In genomic region chr19:54388001-54388802, GRCh38 we compare ENCODE assay signal across 8 cellular contexts. TPM values are rescaled to one million over a fixed set of nuclear protein-coding genes. Genes with fewer than 3 reads are reported as not detected.
A peak's percentile ranks its signal among the peaks of the same experiment; 100 is the strongest.
DNase-seq lines count a peak whose midpoint lies in the region; ATAC-seq and TF ChIP-seq lines count a peak whose summit lies in the region.

No MANE protein-coding gene starts in this region.

- H3K36me3 Mint-ChIP-seq in T-cell (no peaks in the 10 kb centered on the region), nephron progenitor cell (ENCODE audit: low read depth) (no peaks in the 10 kb centered on the region)

- ATAC-seq in T-cell (replicated peaks in 1 of 4) (peak; percentile 75 to 81 (median 76)), HG03025 (IDR thresholded peaks at IDR 0.05; ENCODE audit: low FRiP score, unreplicated experiment) (no peak)

- BruUV-seq in mammary epithelial cell (replicated peaks; lab: Mats Ljungman, UMichigan) = no TSS peak

- H3K9me3 ChIP-seq in mammary epithelial cell (replicated peaks; ENCODE audit: insufficient read depth, low read length) (no peaks in the 10 kb centered on the region), sigmoid colon (no peaks in the 10 kb centered on the region)

- POLR2A ChIA-PET in T-cell (lab: Charles Lee) = interaction anchor here (0.6 to 0.7 kb wide), 2 partner anchors 12 to 15 kb away, joined by 3 to 4 read pairs; no protein-coding TSS in a partner anchor

- peaks cover 3% of the 10 kb centered on the region for H3K27me3 ChIP-seq in mammary epithelial cell (ENCODE audit: insufficient read depth, low read length)
- H3K27me3 ChIP-seq in sigmoid colon = peaks cover 0 to 57% (median 20%) of the 10 kb centered on the region in 3 donors

- intact Hi-C loops in mammary epithelial cell (cut with micrococcal nuclease) (no loop called here), sigmoid colon (cut with DNase I) (no loop called here)

- CTCF ChIA-PET in T-cell (lab: Charles Lee) (interaction anchor here (0.6 to 1.7 kb wide), 10 partner anchors 10 to 64 kb away, joined by 3 to 7 read pairs (median 4); no protein-coding TSS in a partner anchor), mammary epithelial cell (lab: Charles Lee; ENCODE audit: low non-redundant PET) (interaction anchor here (0.6 to 0.7 kb wide), 3 partner anchors 122 to 264 kb away, joined by 4 to 5 read pairs (median 5); no protein-coding TSS in a partner anchor)

- TF ChIP-seq EP300 in sigmoid colon (IDR thresholded peaks at IDR 0.05) = no peak

- DNase-seq in NCI-H748 (lab: John Stamatoyannopoulos, UW; ENCODE audit: unreplicated experiment) (peak; percentile 35), NCI-H748 treated with DMSO at 0.1 percent for 48 hours (lab: John Stamatoyannopoulos, UW) (no peak), T-cell (peak in 32 of 34 experiments; percentile 6 to 60 (median 30)), mammary epithelial cell (no peak), nephron progenitor cell (peak; percentile 2), NCI-H774 (lab: John Stamatoyannopoulos, UW) (no peak), sigmoid colon (no peak)

- H3K4me3 ChIP-seq in mammary epithelial cell (replicated peaks in 1 of 3; ENCODE audit: insufficient read depth in 1 of 3, low read depth in 2 of 3, low read length in 3 of 3) (peak overlapping the region in 2 of 3 experiments; percentile 13 to 14), sigmoid colon (peak overlapping the region in 2 of 4 donors; percentile 20 to 31)

- peak overlapping the region; percentile 77 for H2AFZ ChIP-seq in mammary epithelial cell (ENCODE audit: low read depth, low read length)

- no peak for TF ChIP-seq POLR2A in sigmoid colon (IDR thresholded peaks at IDR 0.05)

- H3K27ac ChIP-seq in mammary epithelial cell (ENCODE audit: insufficient read depth, low read depth, low read length) = no peak overlapping the region
- H3K27ac ChIP-seq in sigmoid colon = peak overlapping the region in 2 of 4 donors; percentile 12 to 42

- no peaks in the 10 kb centered on the region for H4K20me1 ChIP-seq in mammary epithelial cell (ENCODE audit: insufficient read depth, low read length)

- H3K4me3 Mint-ChIP-seq in T-cell (peak overlapping the region; percentile 85 to 88 (median 86)), nephron progenitor cell (peak overlapping the region; percentile 56)

- WGBS in mammary epithelial cell (ENCODE audit: low coverage, missing lambda C conversion rate) = 10% methylated on average over 22 of the region's 34 CpGs
- WGBS in sigmoid colon, 2 donors = 3 to 5% methylated on average over 34 of the region's 34 CpGs

- peak overlapping the region; percentile 64 for H3K4me2 ChIP-seq in mammary epithelial cell (ENCODE audit: insufficient read depth, low read depth, low read length)

- peaks cover 0 to 2% of the 10 kb centered on the region in 2 donors for H3K27me3 Mint-ChIP-seq in T-cell
- H3K27me3 Mint-ChIP-seq in nephron progenitor cell (ENCODE audit: low read depth, poor library complexity) = peaks cover 59% of the 10 kb centered on the region

- in situ Hi-C loops in mammary epithelial cell (cut with MboI; ENCODE audit: low sequenced_read_pairs in 2 of 2) = no loop called here

- no peaks in the 10 kb centered on the region for H3K36me3 ChIP-seq in mammary epithelial cell (ENCODE audit: insufficient read depth, low read length)
- no peaks in the 10 kb centered on the region for H3K36me3 ChIP-seq in sigmoid colon

- peak overlapping the region; percentile 91 to 96 for H3K27ac Mint-ChIP-seq in T-cell
- H3K27ac Mint-ChIP-seq in nephron progenitor cell = no peak overlapping the region

- H3K4me1 ChIP-seq in mammary epithelial cell (ENCODE audit: insufficient read depth, low read length) (no peaks in the 10 kb centered on the region), sigmoid colon (peaks cover 0 to 10% (median 2%) of the 10 kb centered on the region in 4 donors)

- H3K4me1 Mint-ChIP-seq in T-cell (peaks cover 43 to 55% (median 47%) of the 10 kb centered on the region in 3 donors), nephron progenitor cell (peaks cover 13% of the 10 kb centered on the region)

- no peak for TF ChIP-seq CTCF in mammary epithelial cell (conservative IDR thresholded peaks at IDR 0.05 in 1 of 2, IDR thresholded peaks at IDR 0.05 in 1 of 2; ENCODE audit: extremely low read depth in 1 of 2, insufficient read depth in 1 of 2, low read depth in 1 of 2, low read length in 2 of 2)
- TF ChIP-seq CTCF in nephron progenitor cell (IDR thresholded peaks at IDR 0.05) = no peak
- TF ChIP-seq CTCF in sigmoid colon (IDR thresholded peaks at IDR 0.05) = no peak

- H3K9ac ChIP-seq in mammary epithelial cell (ENCODE audit: insufficient read depth, low read length) = no peak overlapping the region

- H3K79me2 ChIP-seq in mammary epithelial cell (ENCODE audit: insufficient read depth, low read length) = no peaks in the 10 kb centered on the region

- dilution Hi-C loops in mammary epithelial cell (cut with HindIII; ENCODE audit: low sequenced_read_pairs) = no loop called here

- H3K9me3 Mint-ChIP-seq in T-cell = no peaks in the 10 kb centered on the region
- peaks cover 20% of the 10 kb centered on the region for H3K9me3 Mint-ChIP-seq in nephron progenitor cell

RNA-seq across cellular contexts. Expression of gene LAIR1, which starts 23.5 kb away (rescaled TPM):
- total RNA-seq in T-cell (10 to 100 TPM; 40.2 to 66.0 (median 59.7) TPM), mammary epithelial cell (not detected), sigmoid colon (10 to 100 TPM in 3 of 4 donors, 1 to 10 TPM in 1; 4.4 to 18.9 (median 14.4) TPM)
- polyA plus RNA-seq in mammary epithelial cell (not detected), sigmoid colon (10 to 100 TPM in 2 of 3 donors, 1 to 10 TPM in 1; 6.6 to 34.6 (median 13.4) TPM)
- polyA minus RNA-seq in mammary epithelial cell = not detected

RNA-seq across cellular contexts. Expression of gene TTYH1, which starts 27.1 kb away (rescaled TPM):
- total RNA-seq in T-cell (under 1 TPM in 2 of 5 donors, not detected in 3; 0.26 to 0.41 TPM), mammary epithelial cell (under 1 TPM in 1 of 2 donors, not detected in 1; under 0.01 TPM), sigmoid colon (1 to 10 TPM; 2.5 to 5.4 (median 3.7) TPM)
- polyA plus RNA-seq in mammary epithelial cell (not detected), sigmoid colon (1 to 10 TPM in 2 of 3 donors, under 1 TPM in 1; 0.23 to 2.2 (median 1.8) TPM)
- polyA minus RNA-seq in mammary epithelial cell = not detected

RNA-seq across cellular contexts. Expression of gene LILRA4, which starts 49.2 kb away (rescaled TPM):
- total RNA-seq in T-cell (under 1 TPM in 1 of 5 donors, not detected in 4; 0.58 TPM), mammary epithelial cell (not detected), sigmoid colon (under 1 TPM in 1 of 4 donors, not detected in 3; 0.36 TPM)
- polyA plus RNA-seq in mammary epithelial cell (not detected), sigmoid colon (1 to 10 TPM in 2 of 3 donors, under 1 TPM in 1; 0.92 to 3.9 (median 3.0) TPM)
- not detected for polyA minus RNA-seq in mammary epithelial cell

Comparison
In these comparisons a context has a peak if more than half of its experiments do, and no peak if none do; other contexts are left out.
1. DNase-seq: peak in NCI-H748 (single experiment), T-cell (32 of 34) and nephron progenitor cell (single experiment); none in NCI-H748 treated with DMSO at 0.1 percent for 48 hours (single experiment), mammary epithelial cell (single experiment), NCI-H774 (single experiment) and sigmoid colon (single experiment).
2. RNA of gene LAIR1, which starts 23.5 kb away (total RNA-seq): 40.2 to 66.0 TPM in T-cell and 4.4 to 18.9 TPM in sigmoid colon; not detected in mammary epithelial cell; every median in the first group is over 4 times any median in the second.